ENCODE assay signal across 14 cellular contexts in the genomic region with DNA sequence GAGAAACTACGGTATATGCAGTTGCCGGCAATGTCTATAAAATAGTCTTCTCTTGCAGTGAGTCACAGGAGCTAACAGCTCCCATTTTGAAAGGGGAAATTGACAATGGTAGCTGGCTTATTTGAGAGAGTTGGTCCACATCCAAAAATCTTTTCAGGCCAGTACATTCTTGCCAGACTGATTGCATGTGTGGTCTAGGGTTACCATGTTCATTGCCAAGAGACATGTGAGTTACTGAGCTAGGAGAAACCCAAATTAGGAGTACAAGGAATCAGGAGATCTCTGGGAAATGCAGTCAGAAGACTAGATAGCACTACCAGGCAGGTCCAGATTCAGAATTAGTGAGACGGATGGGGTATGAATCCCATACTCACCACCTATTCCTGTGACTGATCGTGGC.
A peak's percentile ranks its signal among the peaks of the same experiment; 100 is the strongest.
DNase-seq lines count a peak whose midpoint lies in the region; ATAC-seq and TF ChIP-seq lines count a peak whose summit lies in the region.
"Had no signal": no experiment of that assay in that cellular context is flagged by ENCODE, and none has a peak within 500 bp of the region (broad histone marks: within the 10 kb centered on the region; RNA-seq: fewer than 3 reads in every experiment).

No MANE protein-coding gene starts in this region.

- H3K9me3 ChIP-seq in psoas muscle (no peaks in the 10 kb centered on the region), body of pancreas (no peaks in the 10 kb centered on the region)
- H3K9me3 ChIP-seq: SJCRH30 had no signal

- DNase-seq in G401 (ENCODE audit: low spot score) = peak; percentile 74
- peak; percentile 58 to 87 for DNase-seq in NCI-H2081 (lab: John Stamatoyannopoulos, UW)
- DNase-seq in cerebellum (ENCODE audit: low spot score) = peak; percentile 44
- no peak for DNase-seq in psoas muscle
- DNase-seq in body of pancreas = no peak
- DNase-seq: activated CD4-positive, alpha-beta T cell treated with anti-CD3 and anti-CD28 coated beads, Interleukin-2, amount 10 ng/mL, durations not matched to agents 24 days and 14 days; activated naive CD4-positive, alpha-beta T cell treated with anti-CD3 and anti-CD28 coated beads, Interleukin-2, amount 50 U/mL, for 16 hours; DMS53; MV-4-11; stimulated activated CD8-positive, alpha-beta memory T cell treated with anti-CD3 and anti-CD28 coated beads, Interleukin-4, amount 100 ng/mL, for 48 hours had no signal

- in situ Hi-C loops in G401 (cut with HindIII; ENCODE audit: low sequenced_read_pairs) = no loop called here

- no peak overlapping the region for H3K4me3 ChIP-seq in psoas muscle
- no peak overlapping the region for H3K4me3 ChIP-seq in body of pancreas
- H3K4me3 ChIP-seq: SJCRH30 had no signal

- TF ChIP-seq CTCF in psoas muscle (IDR thresholded peaks at IDR 0.05) = no peak
- no peak for TF ChIP-seq CTCF in body of pancreas (IDR thresholded peaks at IDR 0.05)

- intact Hi-C loops in psoas muscle (cut with DNase I) (no loop called here), body of pancreas (cut with DNase I) (no loop called here)

- 21 to 30% (median 24%) methylated on average over 4 of the region's 4 CpGs for WGBS in psoas muscle, 3 donors
- 90 to 95% methylated on average over 4 of the region's 4 CpGs for WGBS in body of pancreas, 2 donors

- H3K27me3 ChIP-seq in psoas muscle (ENCODE audit: insufficient read depth in 3 of 3, low read length in 2 of 3) (no peaks in the 10 kb centered on the region), body of pancreas (no peaks in the 10 kb centered on the region)
- H3K27me3 ChIP-seq: SJCRH30 had no signal

- H3K27ac ChIP-seq in psoas muscle = peak overlapping the region; percentile 72
- H3K27ac ChIP-seq in body of pancreas = no peak overlapping the region
- H3K27ac ChIP-seq: SJCRH30 had no signal

- H3K4me1 ChIP-seq in psoas muscle (peaks cover 20% of the 10 kb centered on the region), body of pancreas (no peaks in the 10 kb centered on the region)

- no peaks in the 10 kb centered on the region for H3K36me3 ChIP-seq in psoas muscle (ENCODE audit: insufficient read depth in 1 of 2, low read depth in 1 of 2)
- no peaks in the 10 kb centered on the region for H3K36me3 ChIP-seq in body of pancreas (replicated peaks in 1 of 2; ENCODE audit: insufficient read depth in 1 of 2, low read depth in 2 of 2)
- H3K36me3 ChIP-seq: SJCRH30 had no signal

- TF ChIP-seq POLR2A in body of pancreas (IDR thresholded peaks at IDR 0.05) = no peak

- ATAC-seq in psoas muscle (peak; percentile 89 to 94 (median 94)), body of pancreas (no peak), HG03460 (IDR thresholded peaks at IDR 0.05; ENCODE audit: unreplicated experiment) (no peak), HG02763 (IDR thresholded peaks at IDR 0.05; ENCODE audit: unreplicated experiment) (no peak), HG03025 (IDR thresholded peaks at IDR 0.05; ENCODE audit: low FRiP score, unreplicated experiment) (no peak)

Comparison
In these comparisons a context has a peak if more than half of its experiments do, and no peak if none do; other contexts are left out.
1. DNase-seq: peak in G401 (single experiment), NCI-H2081 (2 of 2) and cerebellum (single experiment); none in psoas muscle (0 of 2) and body of pancreas (0 of 4).
2. ATAC-seq: peak in psoas muscle (4 of 4); none in body of pancreas (single experiment), HG03460 (single experiment), HG02763 (single experiment) and HG03025 (single experiment).